10 cellular contexts compared by ENCODE assay signal in the genomic region with DNA sequence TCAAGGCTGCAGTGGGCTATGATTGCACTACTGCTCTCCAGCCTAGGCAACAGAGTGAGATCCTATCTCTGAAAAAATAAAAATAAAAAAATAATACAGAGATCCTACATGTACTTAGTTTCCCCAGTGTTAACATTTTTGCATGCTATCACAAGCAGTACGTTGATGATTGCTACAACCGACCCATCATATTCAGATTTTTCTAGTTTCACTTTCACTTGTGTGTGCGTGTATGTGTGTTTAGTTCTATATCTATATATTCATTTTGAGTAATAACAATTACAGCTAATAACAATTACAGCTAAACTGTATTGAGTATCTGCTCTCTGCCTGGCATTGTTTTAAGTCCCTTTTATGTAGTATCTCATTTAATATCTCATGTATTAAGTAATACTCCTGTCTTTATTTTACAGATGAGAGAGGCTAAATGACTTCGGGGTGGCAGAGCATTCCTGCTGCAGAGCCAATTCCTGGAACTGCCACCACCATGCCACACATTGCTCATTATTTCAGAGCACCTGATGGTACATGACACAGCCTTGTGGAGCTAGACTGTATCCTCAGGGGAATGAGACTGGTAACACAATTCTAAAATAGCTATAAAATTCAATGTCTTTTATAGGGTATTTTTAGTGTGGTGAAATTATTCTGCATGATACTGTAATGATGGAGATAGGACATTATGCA.
DNase-seq lines count a peak whose midpoint lies in the region; ATAC-seq and TF ChIP-seq lines count a peak whose summit lies in the region.
"Had no signal": no experiment of that assay in that cellular context is flagged by ENCODE, and none has a peak within 500 bp of the region (broad histone marks: within the 10 kb centered on the region; RNA-seq: fewer than 3 reads in every experiment).

No MANE protein-coding gene starts in this region.

- no peaks in the 10 kb centered on the region for H3K36me3 Mint-ChIP-seq in activated T-cell treated with anti-CD3 and anti-CD28 coated beads, Interleukin-2, amount 50 U/mL, for 24 hours (ENCODE audit: low read depth)
- H3K36me3 Mint-ChIP-seq in stimulated activated naive CD8-positive, alpha-beta T cell treated with anti-CD3 and anti-CD28 coated beads, Interleukin-15, Interleukin-2, amounts not matched to agents 100 ng/mL and 50 ng/mL, for 24 hours (ENCODE audit: low read depth), result no peaks in the 10 kb centered on the region

- intact Hi-C loops in colonic mucosa (cut with DNase I), result no loop called here

- ATAC-seq in HG03108 (IDR thresholded peaks at IDR 0.05; ENCODE audit: unreplicated experiment), result no peak

- H3K9ac ChIP-seq in colonic mucosa (ENCODE audit: low read depth in 2 of 2, low read length in 2 of 2), result no peak overlapping the region

- H3K4me1 Mint-ChIP-seq in activated T-cell treated with anti-CD3 and anti-CD28 coated beads, Interleukin-2, amount 50 U/mL, for 24 hours (ENCODE audit: low read depth), result peaks cover 40% of the 10 kb centered on the region
- peaks cover 48% of the 10 kb centered on the region for H3K4me1 Mint-ChIP-seq in stimulated activated naive CD8-positive, alpha-beta T cell treated with anti-CD3 and anti-CD28 coated beads, Interleukin-15, Interleukin-2, amounts not matched to agents 100 ng/mL and 50 ng/mL, for 24 hours (ENCODE audit: low read depth)

- peak overlapping the region; percentile 60 for H3K4me3 Mint-ChIP-seq in activated T-cell treated with anti-CD3 and anti-CD28 coated beads, Interleukin-2, amount 50 U/mL, for 24 hours
- peak overlapping the region; percentile 78 for H3K4me3 Mint-ChIP-seq in stimulated activated naive CD8-positive, alpha-beta T cell treated with anti-CD3 and anti-CD28 coated beads, Interleukin-15, Interleukin-2, amounts not matched to agents 100 ng/mL and 50 ng/mL, for 24 hours

- H3K27ac Mint-ChIP-seq in activated T-cell treated with anti-CD3 and anti-CD28 coated beads, Interleukin-2, amount 50 U/mL, for 24 hours, result peak overlapping the region; percentile 71
- peak overlapping the region; percentile 60 for H3K27ac Mint-ChIP-seq in stimulated activated naive CD8-positive, alpha-beta T cell treated with anti-CD3 and anti-CD28 coated beads, Interleukin-15, Interleukin-2, amounts not matched to agents 100 ng/mL and 50 ng/mL, for 24 hours

- TF ChIP-seq CTCF in LNCaP clone FGC (IDR thresholded peaks at IDR 0.05; ENCODE audit: control insufficient read depth, extremely low read depth, insufficient read depth), result no peak
- no peak for TF ChIP-seq CTCF in colonic mucosa (IDR thresholded peaks at IDR 0.05)

- H3K4me1 ChIP-seq in colonic mucosa, result no peaks in the 10 kb centered on the region

- H3K4me3 ChIP-seq in LNCaP clone FGC (ENCODE audit: low read depth, low read length) (peak overlapping the region; percentile 13), colonic mucosa (peak overlapping the region; percentile 0)

- H3K27ac ChIP-seq in colonic mucosa, result no peak overlapping the region

- no peaks in the 10 kb centered on the region for H3K36me3 ChIP-seq in colonic mucosa

- H3K9me3 ChIP-seq in colonic mucosa, result no peaks in the 10 kb centered on the region

- no peaks in the 10 kb centered on the region for H3K9me3 Mint-ChIP-seq in activated T-cell treated with anti-CD3 and anti-CD28 coated beads, Interleukin-2, amount 50 U/mL, for 24 hours
- peaks cover 4% of the 10 kb centered on the region for H3K9me3 Mint-ChIP-seq in stimulated activated naive CD8-positive, alpha-beta T cell treated with anti-CD3 and anti-CD28 coated beads, Interleukin-15, Interleukin-2, amounts not matched to agents 100 ng/mL and 50 ng/mL, for 24 hours

- no peak for DNase-seq in activated T-cell treated with anti-CD3 and anti-CD28 coated beads, Interleukin-2, amount 50 U/mL, for 24 hours
- no peak for DNase-seq in activated T-cell treated with anti-CD3 and anti-CD28 coated beads, Interleukin-2, amount 50 U/mL, for 1 hour
- DNase-seq in LNCaP clone FGC (ENCODE audit: low read depth) (no peak), colonic mucosa (no peak), GM19238 (ENCODE audit: insufficient read length, low spot score) (no peak), amniotic stem cell (lab: John Stamatoyannopoulos, UW) (no peak)
- DNase-seq: activated CD8-positive, alpha-beta memory T cell treated with anti-CD3 and anti-CD28 coated beads for 24 hours; NCI-H187 treated with DMSO at 0.1 percent for 48 hours had no signal

- no peaks in the 10 kb centered on the region for H3K27me3 ChIP-seq in colonic mucosa

- H3K27me3 Mint-ChIP-seq in activated T-cell treated with anti-CD3 and anti-CD28 coated beads, Interleukin-2, amount 50 U/mL, for 24 hours, result no peaks in the 10 kb centered on the region
- peaks cover 4% of the 10 kb centered on the region for H3K27me3 Mint-ChIP-seq in stimulated activated naive CD8-positive, alpha-beta T cell treated with anti-CD3 and anti-CD28 coated beads, Interleukin-15, Interleukin-2, amounts not matched to agents 100 ng/mL and 50 ng/mL, for 24 hours
